Comparison of ENCODE assay signal across 1 cellular context in the genomic region with DNA sequence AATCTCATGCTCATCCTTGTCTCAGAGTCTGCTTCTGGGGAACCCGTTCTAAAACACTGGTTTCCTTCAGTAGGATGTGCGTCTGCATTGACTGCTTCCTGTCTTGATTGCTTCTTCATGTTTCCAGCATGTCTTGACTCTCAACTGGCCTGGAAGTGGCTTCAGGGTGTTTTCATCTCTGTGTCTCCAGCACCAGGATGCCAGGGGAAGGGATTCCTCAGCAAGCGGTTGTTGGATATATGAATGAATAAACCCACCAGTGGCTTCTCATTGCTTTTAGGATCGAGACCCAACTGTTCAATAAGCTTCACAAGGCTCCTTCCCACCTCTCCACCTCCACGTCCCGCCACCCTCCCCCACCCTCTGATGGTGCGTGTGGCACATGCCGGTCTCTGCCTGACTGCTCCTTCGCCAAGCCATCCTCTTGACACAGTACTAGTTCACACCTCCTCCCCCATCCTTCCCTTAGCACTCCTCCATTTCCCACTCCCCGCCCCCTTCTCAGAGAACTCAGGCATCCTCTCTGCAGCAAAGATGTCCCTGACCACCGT.
TF ChIP-seq lines count a peak whose summit lies in the region.

No MANE protein-coding gene starts in this region.

TF ChIP-seq in GM23338, 12 proteins besides CTCF, POLR2A, EP300 and RAD21 (continued from another document):
- TF ChIP-seq, protein P1, sequence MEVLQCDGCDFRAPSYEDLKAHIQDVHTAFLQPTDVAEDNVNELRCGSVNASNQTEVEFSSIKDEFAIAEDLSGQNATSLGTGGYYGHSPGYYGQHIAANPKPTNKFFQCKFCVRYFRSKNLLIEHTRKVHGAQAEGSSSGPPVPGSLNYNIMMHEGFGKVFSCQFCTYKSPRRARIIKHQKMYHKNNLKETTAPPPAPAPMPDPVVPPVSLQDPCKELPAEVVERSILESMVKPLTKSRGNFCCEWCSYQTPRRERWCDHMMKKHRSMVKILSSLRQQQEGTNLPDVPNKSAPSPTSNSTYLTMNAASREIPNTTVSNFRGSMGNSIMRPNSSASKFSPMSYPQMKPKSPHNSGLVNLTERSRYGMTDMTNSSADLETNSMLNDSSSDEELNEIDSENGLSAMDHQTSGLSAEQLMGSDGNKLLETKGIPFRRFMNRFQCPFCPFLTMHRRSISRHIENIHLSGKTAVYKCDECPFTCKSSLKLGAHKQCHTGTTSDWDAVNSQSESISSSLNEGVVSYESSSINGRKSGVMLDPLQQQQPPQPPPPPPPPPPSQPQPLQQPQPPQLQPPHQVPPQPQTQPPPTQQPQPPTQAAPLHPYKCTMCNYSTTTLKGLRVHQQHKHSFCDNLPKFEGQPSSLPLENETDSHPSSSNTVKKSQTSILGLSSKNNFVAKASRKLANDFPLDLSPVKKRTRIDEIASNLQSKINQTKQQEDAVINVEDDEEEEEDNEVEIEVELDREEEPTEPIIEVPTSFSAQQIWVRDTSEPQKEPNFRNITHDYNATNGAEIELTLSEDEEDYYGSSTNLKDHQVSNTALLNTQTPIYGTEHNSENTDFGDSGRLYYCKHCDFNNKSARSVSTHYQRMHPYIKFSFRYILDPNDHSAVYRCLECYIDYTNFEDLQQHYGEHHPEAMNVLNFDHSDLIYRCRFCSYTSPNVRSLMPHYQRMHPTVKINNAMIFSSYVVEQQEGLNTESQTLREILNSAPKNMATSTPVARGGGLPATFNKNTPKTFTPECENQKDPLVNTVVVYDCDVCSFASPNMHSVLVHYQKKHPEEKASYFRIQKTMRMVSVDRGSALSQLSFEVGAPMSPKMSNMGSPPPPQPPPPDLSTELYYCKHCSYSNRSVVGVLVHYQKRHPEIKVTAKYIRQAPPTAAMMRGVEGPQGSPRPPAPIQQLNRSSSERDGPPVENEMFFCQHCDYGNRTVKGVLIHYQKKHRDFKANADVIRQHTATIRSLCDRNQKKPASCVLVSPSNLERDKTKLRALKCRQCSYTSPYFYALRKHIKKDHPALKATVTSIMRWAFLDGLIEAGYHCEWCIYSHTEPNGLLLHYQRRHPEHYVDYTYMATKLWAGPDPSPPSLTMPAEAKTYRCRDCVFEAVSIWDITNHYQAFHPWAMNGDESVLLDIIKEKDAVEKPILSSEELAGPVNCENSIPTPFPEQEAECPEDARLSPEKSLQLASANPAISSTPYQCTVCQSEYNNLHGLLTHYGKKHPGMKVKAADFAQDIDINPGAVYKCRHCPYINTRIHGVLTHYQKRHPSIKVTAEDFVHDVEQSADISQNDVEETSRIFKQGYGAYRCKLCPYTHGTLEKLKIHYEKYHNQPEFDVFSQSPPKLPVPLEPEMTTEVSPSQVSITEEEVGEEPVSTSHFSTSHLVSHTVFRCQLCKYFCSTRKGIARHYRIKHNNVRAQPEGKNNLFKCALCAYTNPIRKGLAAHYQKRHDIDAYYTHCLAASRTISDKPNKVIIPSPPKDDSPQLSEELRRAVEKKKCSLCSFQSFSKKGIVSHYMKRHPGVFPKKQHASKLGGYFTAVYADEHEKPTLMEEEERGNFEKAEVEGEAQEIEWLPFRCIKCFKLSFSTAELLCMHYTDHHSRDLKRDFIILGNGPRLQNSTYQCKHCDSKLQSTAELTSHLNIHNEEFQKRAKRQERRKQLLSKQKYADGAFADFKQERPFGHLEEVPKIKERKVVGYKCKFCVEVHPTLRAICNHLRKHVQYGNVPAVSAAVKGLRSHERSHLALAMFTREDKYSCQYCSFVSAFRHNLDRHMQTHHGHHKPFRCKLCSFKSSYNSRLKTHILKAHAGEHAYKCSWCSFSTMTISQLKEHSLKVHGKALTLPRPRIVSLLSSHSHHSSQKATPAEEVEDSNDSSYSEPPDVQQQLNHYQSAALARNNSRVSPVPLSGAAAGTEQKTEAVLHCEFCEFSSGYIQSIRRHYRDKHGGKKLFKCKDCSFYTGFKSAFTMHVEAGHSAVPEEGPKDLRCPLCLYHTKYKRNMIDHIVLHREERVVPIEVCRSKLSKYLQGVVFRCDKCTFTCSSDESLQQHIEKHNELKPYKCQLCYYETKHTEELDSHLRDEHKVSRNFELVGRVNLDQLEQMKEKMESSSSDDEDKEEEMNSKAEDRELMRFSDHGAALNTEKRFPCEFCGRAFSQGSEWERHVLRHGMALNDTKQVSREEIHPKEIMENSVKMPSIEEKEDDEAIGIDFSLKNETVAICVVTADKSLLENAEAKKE (CRISPR knock-in tag; IDR thresholded peaks at IDR 0.05): no peak
- TF ChIP-seq POLR2AphosphoS5 (IDR thresholded peaks at IDR 0.05; ENCODE audit: low read depth): no peak
- no peak for TF ChIP-seq JUNB (IDR thresholded peaks at IDR 0.05; ENCODE audit: unreplicated experiment)
- TF ChIP-seq, protein P2, sequence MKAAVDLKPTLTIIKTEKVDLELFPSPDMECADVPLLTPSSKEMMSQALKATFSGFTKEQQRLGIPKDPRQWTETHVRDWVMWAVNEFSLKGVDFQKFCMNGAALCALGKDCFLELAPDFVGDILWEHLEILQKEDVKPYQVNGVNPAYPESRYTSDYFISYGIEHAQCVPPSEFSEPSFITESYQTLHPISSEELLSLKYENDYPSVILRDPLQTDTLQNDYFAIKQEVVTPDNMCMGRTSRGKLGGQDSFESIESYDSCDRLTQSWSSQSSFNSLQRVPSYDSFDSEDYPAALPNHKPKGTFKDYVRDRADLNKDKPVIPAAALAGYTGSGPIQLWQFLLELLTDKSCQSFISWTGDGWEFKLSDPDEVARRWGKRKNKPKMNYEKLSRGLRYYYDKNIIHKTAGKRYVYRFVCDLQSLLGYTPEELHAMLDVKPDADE (IDR thresholded peaks at IDR 0.05): no peak
- no peak for TF ChIP-seq STAT1 (IDR thresholded peaks at IDR 0.05; ENCODE audit: unreplicated experiment)
